Comparison of ENCODE assay signal across 11 cellular contexts in genomic region chr22:49880281-49880680, GRCh38. TPM values are rescaled to one million over a fixed set of nuclear protein-coding genes. Genes with fewer than 3 reads are reported as not detected.
DNase-seq lines count a peak whose midpoint lies in the region; TF ChIP-seq lines count a peak whose summit lies in the region.
"Had no signal": no experiment of that assay in that cellular context is flagged by ENCODE, and none has a peak within 500 bp of the region (broad histone marks: within the 10 kb centered on the region; RNA-seq: fewer than 3 reads in every experiment).

No MANE protein-coding gene starts in this region.

- H3K27ac ChIP-seq in right atrium auricular region, result no peak overlapping the region

- no peaks in the 10 kb centered on the region for H3K4me1 ChIP-seq in right atrium auricular region

- intact Hi-C loops in cardiac septum (cut with DNase I), result no loop called here

- peaks cover 14% of the 10 kb centered on the region for H3K36me3 ChIP-seq in right atrium auricular region

- no peaks in the 10 kb centered on the region for H3K27me3 Mint-ChIP-seq in T-helper 2 cell treated with Interferon-gamma antibody and Interleukin-4, amounts not matched to agents 5 μg/mL and 100 μg/mL, for 36 hours (ENCODE audit: low read depth)

- TF ChIP-seq CTCF in right atrium auricular region (IDR thresholded peaks at IDR 0.05), result no peak

- H3K4me3 Mint-ChIP-seq in T-helper 2 cell treated with Interferon-gamma antibody and Interleukin-4, amounts not matched to agents 5 μg/mL and 100 μg/mL, for 36 hours, result peak overlapping the region; percentile 71

- no peaks in the 10 kb centered on the region for H3K9me3 ChIP-seq in right atrium auricular region

- peaks cover 54% of the 10 kb centered on the region for H3K36me3 Mint-ChIP-seq in T-helper 2 cell treated with Interferon-gamma antibody and Interleukin-4, amounts not matched to agents 5 μg/mL and 100 μg/mL, for 36 hours (ENCODE audit: low read depth)

- H3K4me1 Mint-ChIP-seq in T-helper 2 cell treated with Interferon-gamma antibody and Interleukin-4, amounts not matched to agents 5 μg/mL and 100 μg/mL, for 36 hours (ENCODE audit: low read depth), result peaks cover 37% of the 10 kb centered on the region

- DNase-seq in cardiac septum (ENCODE audit: low spot score) (peak; percentile 68), right atrium auricular region (ENCODE audit: low spot score) (no peak), iPS-NIHi7 (ENCODE audit: extremely low spot score) (peak; percentile 41), middle frontal gyrus (ENCODE audit: extremely low spot score, low spot score) (no peak), NK-92 (lab: John Stamatoyannopoulos, UW; ENCODE audit: unreplicated experiment) (no peak)
- DNase-seq in T-helper 2 cell treated with Interferon-gamma antibody and Interleukin-4, amounts not matched to agents 5 μg/mL and 100 μg/mL, for 36 hours (ENCODE audit: low spot score), result peak; percentile 32
- DNase-seq in effector CD4-positive, alpha-beta T cell, result no peak
- DNase-seq in stimulated activated naive CD4-positive, alpha-beta T cell treated with Interleukin-2 at 50 U/mL for 16 hours (lab: John Stamatoyannopoulos, UW), result no peak
- DNase-seq: left cardiac atrium; MM.1S; NK-92 treated with Interleukin-12 subunit alpha and Interleukin-12 subunit beta, amount 100 ng/mL, for 24 hours had no signal

- H3K9me3 Mint-ChIP-seq in T-helper 2 cell treated with Interferon-gamma antibody and Interleukin-4, amounts not matched to agents 5 μg/mL and 100 μg/mL, for 36 hours, result peaks cover 12% of the 10 kb centered on the region

- H3K27ac Mint-ChIP-seq in T-helper 2 cell treated with Interferon-gamma antibody and Interleukin-4, amounts not matched to agents 5 μg/mL and 100 μg/mL, for 36 hours, result peak overlapping the region; percentile 86

- no peaks in the 10 kb centered on the region for H3K27me3 ChIP-seq in right atrium auricular region

- no peak overlapping the region for H3K4me3 ChIP-seq in right atrium auricular region

RNA-seq across cellular contexts. Expression of gene ZBED4, which starts 26.6 kb away (rescaled TPM):
- total RNA-seq in cardiac septum (6.2 TPM), right atrium auricular region (1 to 10 TPM; 3.7 to 6.6 TPM)

RNA-seq across cellular contexts. Expression of gene ALG12, which starts 38.0 kb away (rescaled TPM):
- total RNA-seq in cardiac septum (14.3 TPM), right atrium auricular region (10 to 100 TPM; 19.7 to 19.8 TPM)

RNA-seq across cellular contexts. Expression of gene CRELD2, which starts 38.2 kb away (rescaled TPM):
- total RNA-seq in cardiac septum (32.9 TPM), right atrium auricular region (10 to 100 TPM; 16.1 to 28.5 TPM)

RNA-seq across cellular contexts. Expression of gene BRD1, which starts 52.6 kb away (rescaled TPM):
- total RNA-seq in cardiac septum, result 18.0 TPM
- total RNA-seq in right atrium auricular region, result 10 to 100 TPM; 17.7 to 20.8 TPM

Comparison
In these comparisons a context has a peak if more than half of its experiments do, and no peak if none do; other contexts are left out.
1. DNase-seq: peak in cardiac septum (single experiment), T-helper 2 cell treated with Interferon-gamma antibody and Interleukin-4, amounts not matched to agents 5 μg/mL and 100 μg/mL, for 36 hours (single experiment) and iPS-NIHi7 (single experiment); none in right atrium auricular region (single experiment), middle frontal gyrus (single experiment), effector CD4-positive, alpha-beta T cell (single experiment), NK-92 (single experiment) and stimulated activated naive CD4-positive, alpha-beta T cell treated with Interleukin-2 at 50 U/mL for 16 hours (single experiment).